ENCODE assay signal across 9 cellular contexts in genomic region chr2:160918909-160919503, GRCh38.
DNase-seq lines count a peak whose midpoint lies in the region; ATAC-seq and TF ChIP-seq lines count a peak whose summit lies in the region.
"Had no signal": no experiment of that assay in that cellular context is flagged by ENCODE, and none has a peak within 500 bp of the region (broad histone marks: within the 10 kb centered on the region; RNA-seq: fewer than 3 reads in every experiment).

No MANE protein-coding gene starts in this region.

- H3K9me3 Mint-ChIP-seq in CD4-positive, alpha-beta T cell, result no peaks in the 10 kb centered on the region
- H3K9me3 Mint-ChIP-seq in activated naive CD8-positive, alpha-beta T cell treated with anti-CD3 and anti-CD28 coated beads, Interleukin-2, amount 10 ng/mL, durations not matched to agents 7 days and 5 days, result no peaks in the 10 kb centered on the region

- WGBS in smooth muscle cell (ENCODE audit: low lambda C conversion rate), result 37% methylated on average over 4 of the region's 4 CpGs

- H3K9ac ChIP-seq in HCT116 (ENCODE audit: low read length), result no peak overlapping the region
- H3K9ac ChIP-seq in smooth muscle cell (ENCODE audit: low read depth), result peak overlapping the region; percentile 79

- H3K36me3 ChIP-seq in HCT116 (ENCODE audit: control insufficient read depth in 1 of 2, insufficient read depth in 2 of 2, low read length in 2 of 2) (no peaks in the 10 kb centered on the region), left ventricle myocardium inferior (no peaks in the 10 kb centered on the region), smooth muscle cell (ENCODE audit: low read depth) (no peaks in the 10 kb centered on the region)
- H3K36me3 ChIP-seq: gastrocnemius medialis had no signal

- RAD21 ChIA-PET in HCT116 (lab: Charles Lee; ENCODE audit: low non-redundant PET in 1 of 2, low total read pairs in 2 of 2, uncharacterized antibody in 2 of 2, unreplicated experiment in 2 of 2), result interaction anchor here in 1 of 2 experiments (0.6 to 1.0 kb wide), 2 partner anchors 565 to 738 kb away, joined by 3 read pairs; no protein-coding TSS in a partner anchor

- CTCF ChIA-PET in CD4-positive, alpha-beta T cell (lab: Charles Lee), result no interaction called here
- CTCF ChIA-PET in HCT116 (lab: Charles Lee), result interaction anchor here (0.5 to 1.2 kb wide), 12 partner anchors 8 to 809 kb away, joined by 3 to 6 read pairs (median 3); no protein-coding TSS in a partner anchor

- H3K27me3 ChIP-seq in CD4-positive, alpha-beta T cell (ENCODE audit: control insufficient read depth, insufficient read depth, low read length), result no peaks in the 10 kb centered on the region
- H3K27me3 ChIP-seq in HCT116 (ENCODE audit: insufficient read depth, low read length), result no peaks in the 10 kb centered on the region
- H3K27me3 ChIP-seq in left ventricle myocardium inferior (ENCODE audit: low read depth), result no peaks in the 10 kb centered on the region
- H3K27me3 ChIP-seq in smooth muscle cell (ENCODE audit: low read depth), result no peaks in the 10 kb centered on the region
- H3K27me3 ChIP-seq: gastrocnemius medialis had no signal

- no TSS peak for BruUV-seq in HCT116 (replicated peaks; lab: Mats Ljungman, UMichigan)

- H3K4me1 Mint-ChIP-seq in CD4-positive, alpha-beta T cell (ENCODE audit: low read depth), result no peaks in the 10 kb centered on the region
- H3K4me1 Mint-ChIP-seq in activated naive CD8-positive, alpha-beta T cell treated with anti-CD3 and anti-CD28 coated beads, Interleukin-2, amount 10 ng/mL, durations not matched to agents 7 days and 5 days, result peaks cover 2% of the 10 kb centered on the region

- TF ChIP-seq POLR2A in HCT116 (IDR thresholded peaks at IDR 0.05; ENCODE audit: borderline replicate concordance, extremely low read depth, insufficient read depth, insufficient read length), result no peak

- peak; percentile 81 for TF ChIP-seq RAD21 in HCT116 (IDR thresholded peaks at IDR 0.05; ENCODE audit: low read depth)

- H3K9me2 ChIP-seq in HCT116 (ENCODE audit: insufficient read depth), result no peaks in the 10 kb centered on the region

- H3K4me3 ChIP-seq in HCT116 (replicated peaks in 1 of 2; ENCODE audit: low read depth in 1 of 2, low read length in 2 of 2) (no peak overlapping the region), left ventricle myocardium inferior (no peak overlapping the region), smooth muscle cell (no peak overlapping the region)
- H3K4me3 ChIP-seq: gastrocnemius medialis had no signal

- H3K4me1 ChIP-seq in HCT116 (ENCODE audit: control insufficient read depth in 1 of 2, insufficient read depth in 2 of 2, low read length in 2 of 2) (no peaks in the 10 kb centered on the region), left ventricle myocardium inferior (peaks cover 36% of the 10 kb centered on the region), smooth muscle cell (ENCODE audit: low read depth) (peaks cover 22% of the 10 kb centered on the region)

- POLR2A ChIA-PET in CD4-positive, alpha-beta T cell (lab: Charles Lee), result no interaction called here
- POLR2A ChIA-PET in HCT116 (lab: Charles Lee), result interaction anchor here (0.6 kb wide), 1 partner anchor 253 kb away, joined by 3 read pairs; no protein-coding TSS in a partner anchor
- POLR2A ChIA-PET in activated naive CD8-positive, alpha-beta T cell treated with anti-CD3 and anti-CD28 coated beads, Interleukin-2, amount 10 ng/mL, durations not matched to agents 7 days and 5 days (lab: Charles Lee), result no interaction called here

- H3K79me2 ChIP-seq in HCT116 (ENCODE audit: insufficient read depth, low read length) (no peaks in the 10 kb centered on the region), smooth muscle cell (ENCODE audit: low read depth) (no peaks in the 10 kb centered on the region)

- no peak overlapping the region for H3K27ac Mint-ChIP-seq in CD4-positive, alpha-beta T cell
- H3K27ac Mint-ChIP-seq in activated naive CD8-positive, alpha-beta T cell treated with anti-CD3 and anti-CD28 coated beads, Interleukin-2, amount 10 ng/mL, durations not matched to agents 7 days and 5 days, result no peak overlapping the region

- H3K27ac ChIP-seq in CD4-positive, alpha-beta T cell (ENCODE audit: low read depth, low read length), result no peak overlapping the region
- H3K27ac ChIP-seq in HCT116 (ENCODE audit: low read depth, low read length) (no peak overlapping the region), left ventricle myocardium inferior (replicated peaks) (peak overlapping the region; percentile 47), smooth muscle cell (ENCODE audit: low read depth) (peak overlapping the region; percentile 96)
- H3K27ac ChIP-seq: gastrocnemius medialis had no signal

- no peaks in the 10 kb centered on the region for H3K27me3 Mint-ChIP-seq in CD4-positive, alpha-beta T cell
- peaks cover 3% of the 10 kb centered on the region for H3K27me3 Mint-ChIP-seq in activated naive CD8-positive, alpha-beta T cell treated with anti-CD3 and anti-CD28 coated beads, Interleukin-2, amount 10 ng/mL, durations not matched to agents 7 days and 5 days

- peaks cover 12% of the 10 kb centered on the region for H3F3A ChIP-seq in smooth muscle cell (ENCODE audit: low read depth)

- H3K4me3 Mint-ChIP-seq in CD4-positive, alpha-beta T cell, result no peak overlapping the region
- no peak overlapping the region for H3K4me3 Mint-ChIP-seq in activated naive CD8-positive, alpha-beta T cell treated with anti-CD3 and anti-CD28 coated beads, Interleukin-2, amount 10 ng/mL, durations not matched to agents 7 days and 5 days

- ATAC-seq in CD4-positive, alpha-beta T cell (ENCODE audit: poor library complexity), result no peak
- ATAC-seq in HCT116 (peak; percentile 87), HG03139 (IDR thresholded peaks at IDR 0.05; ENCODE audit: unreplicated experiment) (no peak)
- ATAC-seq in activated naive CD8-positive, alpha-beta T cell treated with anti-CD3 and anti-CD28 coated beads, Interleukin-2, amount 10 ng/mL, durations not matched to agents 7 days and 5 days (ENCODE audit: low read depth), result no peak
- ATAC-seq: gastrocnemius medialis had no signal

- H3K4me2 ChIP-seq in HCT116 (ENCODE audit: low read length), result no peak overlapping the region
- no peak overlapping the region for H3K4me2 ChIP-seq in smooth muscle cell

- DNase-seq in CD4-positive, alpha-beta T cell, result peak in 9 of 10 experiments; percentile 1 to 39 (median 14)
- peak; percentile 21 for DNase-seq in HCT116 (ENCODE audit: low read depth, low spot score)
- DNase-seq in OCI-M1 (lab: John Stamatoyannopoulos, UW), result peak; percentile 48
- peak; percentile 49 for DNase-seq in activated naive CD8-positive, alpha-beta T cell treated with anti-CD3 and anti-CD28 coated beads, Interleukin-2, amount 10 ng/mL, durations not matched to agents 7 days and 5 days
- DNase-seq in left ventricle myocardium inferior, result peak; percentile 73
- DNase-seq in smooth muscle cell (lab: John Stamatoyannopoulos, UW; ENCODE audit: unreplicated experiment), result no peak
- DNase-seq in OCI-M2 (lab: John Stamatoyannopoulos, UW; ENCODE audit: unreplicated experiment), result no peak

- no peaks in the 10 kb centered on the region for H4K20me1 ChIP-seq in HCT116 (ENCODE audit: insufficient read depth)
- no peaks in the 10 kb centered on the region for H4K20me1 ChIP-seq in smooth muscle cell (ENCODE audit: low read depth)

- intact Hi-C loops in CD4-positive, alpha-beta T cell (cut with DNase I, micrococcal nuclease), result loop anchor here in 1 of 2 experiments (2.0 to 10.0 kb wide), 3 partner anchors 564 to 667 kb away; no protein-coding TSS in a partner anchor
- intact Hi-C loops in HCT116 (cut with micrococcal nuclease), result loop anchor here (1.0 to 2.0 kb wide), 3 partner anchors 490 to 595 kb away; no protein-coding TSS in a partner anchor
- intact Hi-C loops in left ventricle myocardium inferior (cut with micrococcal nuclease), result no loop called here

- no peaks in the 10 kb centered on the region for H3K36me3 Mint-ChIP-seq in CD4-positive, alpha-beta T cell (ENCODE audit: low read depth)
- H3K36me3 Mint-ChIP-seq in activated naive CD8-positive, alpha-beta T cell treated with anti-CD3 and anti-CD28 coated beads, Interleukin-2, amount 10 ng/mL, durations not matched to agents 7 days and 5 days, result no peaks in the 10 kb centered on the region

- TF ChIP-seq CTCF in CD4-positive, alpha-beta T cell (IDR thresholded peaks at IDR 0.05), result peak; percentile 37
- TF ChIP-seq CTCF in HCT116 (IDR thresholded peaks at IDR 0.05 in 2 of 3, conservative IDR thresholded peaks at IDR 0.05 in 1 of 3; ENCODE audit: borderline replicate concordance in 1 of 3, insufficient read depth in 1 of 3, low read depth in 2 of 3, low read length in 2 of 3), result peak; percentile 60 to 68 (median 65)
- TF ChIP-seq CTCF in left ventricle myocardium inferior (IDR thresholded peaks at IDR 0.05; ENCODE audit: borderline replicate concordance), result peak; percentile 79
- peak; percentile 57 for TF ChIP-seq CTCF in smooth muscle cell (IDR thresholded peaks at IDR 0.05; ENCODE audit: borderline replicate concordance, insufficient read depth, poor library complexity, severe bottlenecking)

- H2AFZ ChIP-seq in HCT116 (ENCODE audit: low read depth, low read length, poor library complexity, severe bottlenecking), result no peak overlapping the region
- no peak overlapping the region for H2AFZ ChIP-seq in smooth muscle cell (ENCODE audit: low read depth)

- H3K9me3 ChIP-seq in CD4-positive, alpha-beta T cell (ENCODE audit: control insufficient read depth, low read length), result no peaks in the 10 kb centered on the region
- H3K9me3 ChIP-seq in HCT116 (ENCODE audit: control insufficient read depth in 1 of 2, insufficient read depth in 1 of 2, low read depth in 1 of 2, low read length in 2 of 2) (no peaks in the 10 kb centered on the region), left ventricle myocardium inferior (replicated peaks) (no peaks in the 10 kb centered on the region), smooth muscle cell (replicated peaks; ENCODE audit: low read depth) (no peaks in the 10 kb centered on the region)
- H3K9me3 ChIP-seq: gastrocnemius medialis had no signal

TF ChIP-seq in HCT116, 20 proteins besides CTCF, POLR2A, EP300 and RAD21 (continues in another document):
- TF ChIP-seq ZBTB33 (IDR thresholded peaks at IDR 0.05; ENCODE audit: extremely low read depth, insufficient replicate concordance, low read length) (no peak), TCF7L2 (IDR thresholded peaks at IDR 0.05; ENCODE audit: borderline replicate concordance, extremely low read depth, insufficient read depth, insufficient read length) (no peak)

Comparison
In these comparisons a context has a peak if more than half of its experiments do, and no peak if none do; other contexts are left out.
1. DNase-seq: peak in CD4-positive, alpha-beta T cell (9 of 10), HCT116 (single experiment), OCI-M1 (single experiment), activated naive CD8-positive, alpha-beta T cell treated with anti-CD3 and anti-CD28 coated beads, Interleukin-2, amount 10 ng/mL, durations not matched to agents 7 days and 5 days (single experiment) and left ventricle myocardium inferior (single experiment); none in smooth muscle cell (single experiment) and OCI-M2 (single experiment).
2. H3K27ac ChIP-seq: peak in left ventricle myocardium inferior (single experiment) and smooth muscle cell (single experiment); none in CD4-positive, alpha-beta T cell (single experiment) and HCT116 (single experiment).
3. Peak in every context shown above with its lines, with median percentiles within 50 percentile points of each other: CTCF ChIP-seq.